Comparison of ENCODE assay signal across 14 cellular contexts in genomic region chr9:124782661-124783574, GRCh38. TPM values are rescaled to one million over a fixed set of nuclear protein-coding genes. Genes with fewer than 3 reads are reported as not detected.
DNase-seq lines count a peak whose midpoint lies in the region; ATAC-seq and TF ChIP-seq lines count a peak whose summit lies in the region.
"Had no signal": no experiment of that assay in that cellular context is flagged by ENCODE, and none has a peak within 500 bp of the region (broad histone marks: within the 10 kb centered on the region; RNA-seq: fewer than 3 reads in every experiment).

No MANE protein-coding gene starts in this region.

- no peak overlapping the region for H4K91ac ChIP-seq in trophoblast cell (ENCODE audit: low read depth, low read length)

- H3K27ac Mint-ChIP-seq in endothelial cell (ENCODE audit: unreplicated experiment) = peak overlapping the region; percentile 12
- H3K27ac Mint-ChIP-seq: stimulated activated naive CD8-positive, alpha-beta T cell treated with anti-CD3 and anti-CD28 coated beads, Interleukin-15, amount 100 ng/mL, for 72 hours had no signal

- no peak overlapping the region for H2AFZ ChIP-seq in trophoblast cell (ENCODE audit: insufficient read depth, low read length, poor library complexity)

- no peak overlapping the region for H4K8ac ChIP-seq in trophoblast cell (ENCODE audit: low read depth, low read length)

- DNase-seq in cardiac septum (ENCODE audit: low spot score) (peak; percentile 69), heart right ventricle (no peak), endothelial cell (ENCODE audit: low spot score) (no peak), trophoblast cell (no peak), aorta (peak in 1 of 2 donors; percentile 57), BE2C (no peak)
- no peak for DNase-seq in stimulated activated naive CD4-positive, alpha-beta T cell treated with Interleukin-2 at 50 U/mL for 16 hours (lab: John Stamatoyannopoulos, UW)
- DNase-seq: cerebellar nuclear complex; COR-L47; NCI-H1930; RPMI8226; stimulated activated naive CD8-positive, alpha-beta T cell treated with anti-CD3 and anti-CD28 coated beads, Interleukin-15, amount 100 ng/mL, for 72 hours had no signal

- H3K36me3 ChIP-seq in heart right ventricle (peaks cover 0 to 12% (median 0%) of the 10 kb centered on the region in 9 donors), trophoblast cell (ENCODE audit: control insufficient read depth in 1 of 2, insufficient read depth in 2 of 2, low read length in 2 of 2) (peaks cover 11 to 15% of the 10 kb centered on the region in 2 experiments), aorta (ENCODE audit: control insufficient read depth in 1 of 2, insufficient read depth in 2 of 2, low read length in 1 of 2) (no peaks in the 10 kb centered on the region), BE2C (no peaks in the 10 kb centered on the region)

- peak overlapping the region; percentile 4 for H2BK120ac ChIP-seq in trophoblast cell (ENCODE audit: insufficient read depth, low read length, poor library complexity)

- TF ChIP-seq CTCF in heart right ventricle (IDR thresholded peaks at IDR 0.05) (no peak), endothelial cell (IDR thresholded peaks at IDR 0.05; ENCODE audit: unreplicated experiment) (no peak), BE2C (IDR thresholded peaks at IDR 0.05; ENCODE audit: low read depth, low read length) (no peak)

- H3K27ac ChIP-seq in heart right ventricle (peak overlapping the region in 5 of 10 donors; percentile 0 to 51 (median 22)), trophoblast cell (ENCODE audit: low read depth, low read length) (no peak overlapping the region), aorta (ENCODE audit: low read depth in 1 of 2, low read length in 2 of 2) (no peak overlapping the region)

- H3K36me3 Mint-ChIP-seq in endothelial cell (ENCODE audit: low read depth, unreplicated experiment) = no peaks in the 10 kb centered on the region

- peak overlapping the region; percentile 38 for H2AK5ac ChIP-seq in trophoblast cell (ENCODE audit: low read length)

- no peak overlapping the region for H3K23ac ChIP-seq in trophoblast cell (ENCODE audit: low read length)

- H3K4me3 ChIP-seq in heart right ventricle (no peak overlapping the region), trophoblast cell (ENCODE audit: low read depth, low read length) (no peak overlapping the region), aorta (ENCODE audit: low read length in 2 of 2) (no peak overlapping the region), BE2C (ENCODE audit: low read depth, low read length) (no peak overlapping the region)

- H3K79me2 ChIP-seq in trophoblast cell (ENCODE audit: control insufficient read depth, insufficient read depth, low read length, poor library complexity) = peaks cover 2% of the 10 kb centered on the region

- H3K9me3 ChIP-seq in heart right ventricle (no peaks in the 10 kb centered on the region), trophoblast cell (ENCODE audit: insufficient read depth, low read depth, low read length) (no peaks in the 10 kb centered on the region), aorta (ENCODE audit: control insufficient read depth, low read length) (no peaks in the 10 kb centered on the region), BE2C (no peaks in the 10 kb centered on the region)

- no peak overlapping the region for H3K4me2 ChIP-seq in trophoblast cell (ENCODE audit: low read length)

- 80 to 89% methylated on average over 13 of the region's 13 CpGs for WGBS in heart right ventricle, 2 donors
- no CpG with 5 or more reads among the region's 13 CpGs for WGBS in trophoblast cell (ENCODE audit: extremely low coverage, insufficient coverage, insufficient read length)
- WGBS in aorta, 2 donors = 87 to 89% methylated on average over 13 of the region's 13 CpGs

- no peaks in the 10 kb centered on the region for H3K9me3 Mint-ChIP-seq in endothelial cell (ENCODE audit: unreplicated experiment)
- H3K9me3 Mint-ChIP-seq: stimulated activated naive CD8-positive, alpha-beta T cell treated with anti-CD3 and anti-CD28 coated beads, Interleukin-15, amount 100 ng/mL, for 72 hours had no signal

- peaks cover 17% of the 10 kb centered on the region for H3K79me1 ChIP-seq in trophoblast cell (ENCODE audit: low read length)

- no peaks in the 10 kb centered on the region for H3K27me3 ChIP-seq in heart right ventricle
- H3K27me3 ChIP-seq in trophoblast cell (ENCODE audit: insufficient read depth, low read length) = no peaks in the 10 kb centered on the region
- H3K27me3 ChIP-seq in aorta (ENCODE audit: control insufficient read depth in 1 of 2, insufficient read depth in 2 of 2, low read length in 1 of 2) = no peaks in the 10 kb centered on the region
- peaks cover under 1% of the 10 kb centered on the region for H3K27me3 ChIP-seq in BE2C

- peaks cover 11 to 58% (median 37%) of the 10 kb centered on the region in 9 donors for H3K4me1 ChIP-seq in heart right ventricle
- peaks cover 14 to 17% of the 10 kb centered on the region in 2 experiments for H3K4me1 ChIP-seq in trophoblast cell (ENCODE audit: control insufficient read depth in 1 of 2, insufficient read depth in 2 of 2, low read length in 2 of 2)
- H3K4me1 ChIP-seq in aorta (ENCODE audit: control insufficient read depth in 1 of 2, insufficient read depth in 2 of 2, low read length in 2 of 2) = no peaks in the 10 kb centered on the region
- H3K4me1 ChIP-seq in BE2C = no peaks in the 10 kb centered on the region

- peaks cover 12% of the 10 kb centered on the region for H3K4me1 Mint-ChIP-seq in endothelial cell (ENCODE audit: unreplicated experiment)
- H3K4me1 Mint-ChIP-seq: stimulated activated naive CD8-positive, alpha-beta T cell treated with anti-CD3 and anti-CD28 coated beads, Interleukin-15, amount 100 ng/mL, for 72 hours had no signal

- H3K4ac ChIP-seq in trophoblast cell (ENCODE audit: low read depth, low read length) = no peak overlapping the region

- no peak overlapping the region for H4K12ac ChIP-seq in trophoblast cell (ENCODE audit: low read depth, low read length)

- H3K14ac ChIP-seq in trophoblast cell (ENCODE audit: low read length) = peak overlapping the region; percentile 19

- H2BK5ac ChIP-seq in trophoblast cell (ENCODE audit: low read depth, low read length, poor library complexity) = no peak overlapping the region

- intact Hi-C loops in cardiac septum (cut with DNase I) (no loop called here), heart right ventricle (cut with DNase I) (loop anchor here in 1 of 10 donors (5.0 kb wide), 1 partner anchor 59 kb away; no protein-coding TSS in a partner anchor), aorta (cut with DNase I) (no loop called here)

- ATAC-seq in heart right ventricle (no peak), aorta (ENCODE audit: low FRiP score) (peak; percentile 31), HG02588 (IDR thresholded peaks at IDR 0.05; ENCODE audit: unreplicated experiment) (no peak)
- ATAC-seq: activated CD4-positive, CD25-positive, alpha-beta regulatory T cell treated with anti-CD3 and anti-CD28 coated beads, Interleukin-2, amount 50 U/mL, for 24 hours; stimulated activated naive CD8-positive, alpha-beta T cell treated with anti-CD3 and anti-CD28 coated beads, Interleukin-15, amount 100 ng/mL, for 72 hours had no signal

- peak overlapping the region; percentile 37 for H2BK12ac ChIP-seq in trophoblast cell (ENCODE audit: low read length)

- H3K9ac ChIP-seq in trophoblast cell (ENCODE audit: low read length) = no peak overlapping the region

- no peak overlapping the region for H3K4me3 Mint-ChIP-seq in endothelial cell (ENCODE audit: unreplicated experiment)
- H3K4me3 Mint-ChIP-seq: stimulated activated naive CD8-positive, alpha-beta T cell treated with anti-CD3 and anti-CD28 coated beads, Interleukin-15, amount 100 ng/mL, for 72 hours had no signal

- H3K27me3 Mint-ChIP-seq in endothelial cell (ENCODE audit: unreplicated experiment) = peaks cover 4% of the 10 kb centered on the region

- peak overlapping the region; percentile 24 for H3K18ac ChIP-seq in trophoblast cell (ENCODE audit: low read length)

RNA-seq across cellular contexts. Expression of gene OLFML2A, which starts 6.0 kb away (rescaled TPM):
- total RNA-seq in cardiac septum = 46.4 TPM
- 10 to 100 TPM; 21.9 to 51.2 (median 32.5) TPM for total RNA-seq in heart right ventricle
- polyA plus RNA-seq in heart right ventricle = 1 to 10 TPM; 5.9 to 9.3 TPM
- 18.2 TPM for total RNA-seq in endothelial cell (ENCODE audit: unreplicated experiment)
- 95.6 and 101 TPM in 2 replicates for polyA plus RNA-seq in trophoblast cell (2013)
- total RNA-seq in aorta = 10 to 100 TPM in 1 of 2 donors, 1 to 10 TPM in 1; 7.1 to 15.9 TPM
- under 1 TPM; 0.13 to 0.20 TPM for polyA plus RNA-seq in aorta
- 0.09 TPM for polyA plus RNA-seq in BE2C (2012; ENCODE audit: insufficient read depth, insufficient read length, low read depth)

RNA-seq across cellular contexts. Expression of gene NR6A1, which starts 11.8 kb away (rescaled TPM):
- 2.2 TPM for total RNA-seq in cardiac septum
- total RNA-seq in heart right ventricle = 1 to 10 TPM in 8 of 10 donors, under 1 TPM in 2; 0.78 to 2.0 (median 1.2) TPM
- polyA plus RNA-seq in heart right ventricle = 1 to 10 TPM in 1 of 2 donors, under 1 TPM in 1; 0.29 to 1.0 TPM
- 63.8 TPM for total RNA-seq in endothelial cell (ENCODE audit: unreplicated experiment)
- 27.5 and 27.6 TPM in 2 replicates for polyA plus RNA-seq in trophoblast cell (2013)
- total RNA-seq in aorta = 1 to 10 TPM in 1 of 2 donors, under 1 TPM in 1; 0.42 to 1.6 TPM
- polyA plus RNA-seq in aorta = under 1 TPM; 0.26 to 0.50 TPM
- 0.23 TPM for polyA plus RNA-seq in BE2C (2012; ENCODE audit: insufficient read depth, insufficient read length, low read depth)

Comparison
In these comparisons a context has a peak if more than half of its experiments do, and no peak if none do; other contexts are left out.
1. RNA of gene NR6A1, which starts 11.8 kb away (total RNA-seq): 63.8 TPM in endothelial cell (single experiment); 2.2 TPM in cardiac septum (single experiment), 0.42 to 1.6 TPM in aorta and 0.78 to 2.0 TPM in heart right ventricle; every median in the first group is over 10 times any median in the second.